In the genomic region with DNA sequence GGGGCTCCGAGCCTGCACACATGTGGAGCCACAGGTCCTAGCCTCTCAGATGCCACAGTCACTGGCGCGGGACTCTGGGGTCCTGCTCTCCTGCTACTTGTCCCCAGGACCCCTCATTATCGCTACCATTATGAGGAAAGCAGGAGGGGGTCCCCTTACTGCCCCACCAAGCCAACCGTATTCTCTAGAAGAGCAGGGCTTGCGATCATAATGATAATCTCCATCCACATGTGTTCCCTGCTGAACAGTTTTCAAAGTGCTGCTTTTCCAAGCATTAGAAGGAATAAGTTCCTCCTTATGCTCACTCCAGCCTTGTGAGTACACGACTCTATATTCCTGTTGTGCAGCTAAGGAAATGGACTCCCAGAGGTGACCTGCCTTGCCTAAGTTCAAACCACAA, we compare ENCODE assay signal across 33 cellular contexts.
"Had no signal": no experiment of that assay in that cellular context is flagged by ENCODE, and none has a peak within 500 bp of the region (broad histone marks: within the 10 kb centered on the region; RNA-seq: fewer than 3 reads in every experiment).

No MANE protein-coding gene starts in this region.

- H3K4me1 ChIP-seq: body of pancreas had no signal

- H3K9me3 ChIP-seq: ascending aorta, body of pancreas, SJCRH30 had no signal

- DNase-seq: activated CD4-positive, alpha-beta memory T cell treated with anti-CD3 and anti-CD28 coated beads, Interleukin-2, amount 10 ng/mL, durations not matched to agents 7 days and 5 days; activated CD4-positive, alpha-beta T cell treated with anti-CD3 and anti-CD28 coated beads for 1 hour; activated CD4-positive, alpha-beta T cell treated with anti-CD3 and anti-CD28 coated beads for 48 hours; activated CD4-positive, CD25-positive, alpha-beta regulatory T cell; activated CD8-positive, alpha-beta memory T cell treated with anti-CD3 and anti-CD28 coated beads for 24 hours; activated CD8-positive, alpha-beta memory T cell treated with anti-CD3 and anti-CD28 coated beads, Interleukin-2, amount 10 ng/mL, durations not matched to agents 7 days and 5 days; activated CD8-positive, alpha-beta memory T cell treated with anti-CD3 and anti-CD28 coated beads, Interleukin-2, amount 50 U/mL, for 48 hours; activated effector memory CD4-positive, alpha-beta T cell treated with anti-CD3 and anti-CD28 coated beads, Interleukin-2, amount 50 U/mL, for 16 hours; activated naive CD4-positive, alpha-beta T cell; activated naive CD4-positive, alpha-beta T cell treated with anti-CD3 and anti-CD28 coated beads, Interleukin-2, amount 50 U/mL, for 16 hours; activated naive CD8-positive, alpha-beta T cell treated with anti-CD3 and anti-CD28 coated beads for 36 hours; activated T-cell treated with anti-CD3 and anti-CD28 coated beads, Interleukin-2, amount 50 U/mL, for 72 hours; amygdala; body of pancreas; cerebellar nuclear complex; KG1; MM.1S; MV-4-11; NCI-H187; NCI-H2107; NCI-H2171; NCI-H446; NCI-H510A treated with DMSO at 0.1 percent for 48 hours; NCI-H774; SHP77; SJCRH30; T1000 had no signal

- ATAC-seq: activated CD8-positive, alpha-beta memory T cell treated with anti-CD3 and anti-CD28 coated beads, Interleukin-2, amount 10 ng/mL, durations not matched to agents 7 days and 5 days; activated T-cell treated with anti-CD3 and anti-CD28 coated beads, Interleukin-2, amount 50 U/mL, for 72 hours; activated T-helper 17 cell treated with anti-CD3 and anti-CD28 coated beads, Interleukin-2, amount 50 U/mL, for 72 hours; body of pancreas; Panc1 had no signal

- H3K27ac ChIP-seq: ascending aorta, body of pancreas, SJCRH30, SK-N-MC, WERI-Rb-1 had no signal

- H3K4me3 ChIP-seq: ascending aorta, body of pancreas, SJCRH30, SK-N-MC had no signal

- FAIRE-seq: bronchial epithelial cell had no signal

- H3K27ac Mint-ChIP-seq: activated CD4-positive, alpha-beta memory T cell treated with anti-CD3 and anti-CD28 coated beads, Interleukin-2, amount 10 ng/mL, durations not matched to agents 7 days and 5 days; activated CD8-positive, alpha-beta memory T cell treated with anti-CD3 and anti-CD28 coated beads, Interleukin-2, amount 10 ng/mL, durations not matched to agents 7 days and 5 days; activated naive CD8-positive, alpha-beta T cell treated with anti-CD3 and anti-CD28 coated beads for 36 hours; activated T-cell treated with anti-CD3 and anti-CD28 coated beads, Interleukin-2, amount 50 U/mL, for 72 hours; activated T-helper 17 cell treated with anti-CD3 and anti-CD28 coated beads, Interleukin-2, amount 50 U/mL, for 72 hours had no signal

- H3K4me1 Mint-ChIP-seq: activated naive CD8-positive, alpha-beta T cell treated with anti-CD3 and anti-CD28 coated beads for 36 hours; activated T-helper 17 cell treated with anti-CD3 and anti-CD28 coated beads, Interleukin-2, amount 50 U/mL, for 72 hours had no signal

- H3K9me3 Mint-ChIP-seq: activated CD4-positive, alpha-beta memory T cell treated with anti-CD3 and anti-CD28 coated beads, Interleukin-2, amount 10 ng/mL, durations not matched to agents 7 days and 5 days; activated naive CD8-positive, alpha-beta T cell treated with anti-CD3 and anti-CD28 coated beads for 36 hours; activated T-cell treated with anti-CD3 and anti-CD28 coated beads, Interleukin-2, amount 50 U/mL, for 72 hours; activated T-helper 17 cell treated with anti-CD3 and anti-CD28 coated beads, Interleukin-2, amount 50 U/mL, for 72 hours had no signal

- H3K36me3 Mint-ChIP-seq: activated naive CD8-positive, alpha-beta T cell treated with anti-CD3 and anti-CD28 coated beads for 36 hours had no signal

- H3K27me3 ChIP-seq: ascending aorta, body of pancreas, SJCRH30 had no signal

- H3K4me3 Mint-ChIP-seq: activated CD4-positive, alpha-beta memory T cell treated with anti-CD3 and anti-CD28 coated beads, Interleukin-2, amount 10 ng/mL, durations not matched to agents 7 days and 5 days; activated CD8-positive, alpha-beta memory T cell treated with anti-CD3 and anti-CD28 coated beads, Interleukin-2, amount 10 ng/mL, durations not matched to agents 7 days and 5 days; activated naive CD8-positive, alpha-beta T cell treated with anti-CD3 and anti-CD28 coated beads for 36 hours; activated T-cell treated with anti-CD3 and anti-CD28 coated beads, Interleukin-2, amount 50 U/mL, for 72 hours; activated T-helper 17 cell treated with anti-CD3 and anti-CD28 coated beads, Interleukin-2, amount 50 U/mL, for 72 hours had no signal

- H3K36me3 ChIP-seq: ascending aorta, SJCRH30, WERI-Rb-1 had no signal
